ENCODE assay signal across 11 cellular contexts in genomic region chr11:21625982-21626381, GRCh38.
A peak's percentile ranks its signal among the peaks of the same experiment; 100 is the strongest.
DNase-seq lines count a peak whose midpoint lies in the region; ATAC-seq and TF ChIP-seq lines count a peak whose summit lies in the region.
"Had no signal": no experiment of that assay in that cellular context is flagged by ENCODE, and none has a peak within 500 bp of the region (broad histone marks: within the 10 kb centered on the region; RNA-seq: fewer than 3 reads in every experiment).

No MANE protein-coding gene starts in this region.

- DNase-seq in SK-MEL-5 (ENCODE audit: low read depth, low spot score), result peak; percentile 42
- DNase-seq in mucosa of descending colon, result peak in 1 of 3 donors; percentile 11
- DNase-seq in BE2C, result no peak
- DNase-seq in hepatocyte (ENCODE audit: low spot score), result no peak
- DNase-seq in retina, result no peak
- DNase-seq: NCI-H2227 treated with DMSO at 0.1 percent for 48 hours had no signal

- no peak for TF ChIP-seq POLR2A in GM18505 (IDR thresholded peaks at IDR 0.05; ENCODE audit: borderline replicate concordance, extremely low read depth, insufficient read depth, insufficient read length)

- no peak overlapping the region for H2AFZ ChIP-seq in hepatocyte
- H2AFZ ChIP-seq: parathyroid adenoma had no signal

- H3K4me1 ChIP-seq in mucosa of descending colon (ENCODE audit: low read depth) (no peaks in the 10 kb centered on the region), BE2C (no peaks in the 10 kb centered on the region), hepatocyte (ENCODE audit: insufficient read depth) (no peaks in the 10 kb centered on the region)
- H3K4me1 ChIP-seq: parathyroid adenoma had no signal

- no peaks in the 10 kb centered on the region for H3K9me2 ChIP-seq in hepatocyte (replicated peaks; ENCODE audit: insufficient read depth)

- no peak overlapping the region for H3K27ac ChIP-seq in hepatocyte
- H3K27ac ChIP-seq: parathyroid adenoma, VCaP had no signal

- intact Hi-C loops in mucosa of descending colon (cut with DNase I, micrococcal nuclease), result no loop called here

- no peak for TF ChIP-seq CTCF in mucosa of descending colon (IDR thresholded peaks at IDR 0.05)
- TF ChIP-seq CTCF in BE2C (IDR thresholded peaks at IDR 0.05; ENCODE audit: low read depth, low read length), result no peak
- TF ChIP-seq CTCF in hepatocyte (IDR thresholded peaks at IDR 0.05; ENCODE audit: poor library complexity), result no peak

- WGBS in hepatocyte (ENCODE audit: low lambda C conversion rate, missing lambda C conversion rate), result 92% methylated on average over 5 of the region's 5 CpGs

- H3K4me2 ChIP-seq in hepatocyte, result no peak overlapping the region

- no peak overlapping the region for H3K4me3 ChIP-seq in mucosa of descending colon
- no peak overlapping the region for H3K4me3 ChIP-seq in BE2C (ENCODE audit: low read depth, low read length)
- no peak overlapping the region for H3K4me3 ChIP-seq in hepatocyte

- ATAC-seq in GM18861 (IDR thresholded peaks at IDR 0.05; ENCODE audit: unreplicated experiment) (peak; percentile 64), HG03460 (IDR thresholded peaks at IDR 0.05; ENCODE audit: unreplicated experiment) (peak; percentile 51), mucosa of descending colon (peak; percentile 50), GM18505 (IDR thresholded peaks at IDR 0.05; ENCODE audit: unreplicated experiment) (no peak)

- H4K20me1 ChIP-seq in hepatocyte (ENCODE audit: insufficient read depth, poor library complexity, severe bottlenecking), result no peaks in the 10 kb centered on the region

- no peaks in the 10 kb centered on the region for H3K36me3 ChIP-seq in mucosa of descending colon (ENCODE audit: low read depth)
- H3K36me3 ChIP-seq in BE2C, result no peaks in the 10 kb centered on the region
- no peaks in the 10 kb centered on the region for H3K36me3 ChIP-seq in hepatocyte (replicated peaks; ENCODE audit: insufficient read depth, low read depth)

- in situ Hi-C loops in SK-MEL-5 (cut with HindIII; ENCODE audit: low pct_unique_long_range_greater_than_20kb, low sequenced_read_pairs), result no loop called here

- no peaks in the 10 kb centered on the region for H3K79me2 ChIP-seq in hepatocyte
- H3K79me2 ChIP-seq: parathyroid adenoma had no signal

- H3K27me3 ChIP-seq in BE2C (no peaks in the 10 kb centered on the region), hepatocyte (no peaks in the 10 kb centered on the region)

- H3K9me3 ChIP-seq in mucosa of descending colon (peaks cover 27% of the 10 kb centered on the region), BE2C (no peaks in the 10 kb centered on the region), hepatocyte (ENCODE audit: low read depth) (no peaks in the 10 kb centered on the region)
